In genomic region chr11:124396847-124397246, GRCh38 we compare ENCODE assay signal across 2 cellular contexts.
TF ChIP-seq lines count a peak whose summit lies in the region.

No MANE protein-coding gene starts in this region.

TF ChIP-seq in A549, 52 proteins besides CTCF, POLR2A, EP300 and RAD21:
- peak; percentile 47; the same call in 1 of the 2 replicates for TF ChIP-seq NFE2L2 (conservative IDR thresholded peaks at IDR 0.05; ENCODE audit: low read length)

TF ChIP-seq in K562, 482 proteins besides CTCF, POLR2A, EP300 and RAD21:
- TF ChIP-seq MAFF (IDR thresholded peaks at IDR 0.05; ENCODE audit: low read length) (peak; percentile 71; the same call in 1 of the 2 replicates), NFE2 (IDR thresholded peaks at IDR 0.05; ENCODE audit: low read depth) (peak; percentile 74), MAFK (IDR thresholded peaks at IDR 0.05; ENCODE audit: low read length) (peak; percentile 66; the same call in 1 of the 2 replicates), MAFG (tag; conservative IDR thresholded peaks at IDR 0.05) (peak; percentile 39; the same call in 1 of the 2 replicates)
